8 cellular contexts compared by ENCODE assay signal in genomic region chr1:22966309-22966708, GRCh38. TPM values are rescaled to one million over a fixed set of nuclear protein-coding genes. Genes with fewer than 3 reads are reported as not detected.
"Had no signal": no experiment of that assay in that cellular context is flagged by ENCODE, and none has a peak within 500 bp of the region (broad histone marks: within the 10 kb centered on the region; RNA-seq: fewer than 3 reads in every experiment).

No MANE protein-coding gene starts in this region.

- DNase-seq: GDM1, GF-D8 had no signal

- H3K4me3 ChIP-seq: GM12878 had no signal

- ATAC-seq: GM12878 had no signal

- FAIRE-seq: G401.6, GM12878, GM12891, GM18507, GM19239 had no signal

RNA-seq across cellular contexts. Expression of gene LACTBL1, which starts 6.4 kb away (rescaled TPM):
- total RNA-seq: G401, GM12878 had no signal

RNA-seq across cellular contexts. Expression of gene TEX46, which starts 49.3 kb away (rescaled TPM):
- total RNA-seq: G401, GM12878 had no signal
